In the genomic region with DNA sequence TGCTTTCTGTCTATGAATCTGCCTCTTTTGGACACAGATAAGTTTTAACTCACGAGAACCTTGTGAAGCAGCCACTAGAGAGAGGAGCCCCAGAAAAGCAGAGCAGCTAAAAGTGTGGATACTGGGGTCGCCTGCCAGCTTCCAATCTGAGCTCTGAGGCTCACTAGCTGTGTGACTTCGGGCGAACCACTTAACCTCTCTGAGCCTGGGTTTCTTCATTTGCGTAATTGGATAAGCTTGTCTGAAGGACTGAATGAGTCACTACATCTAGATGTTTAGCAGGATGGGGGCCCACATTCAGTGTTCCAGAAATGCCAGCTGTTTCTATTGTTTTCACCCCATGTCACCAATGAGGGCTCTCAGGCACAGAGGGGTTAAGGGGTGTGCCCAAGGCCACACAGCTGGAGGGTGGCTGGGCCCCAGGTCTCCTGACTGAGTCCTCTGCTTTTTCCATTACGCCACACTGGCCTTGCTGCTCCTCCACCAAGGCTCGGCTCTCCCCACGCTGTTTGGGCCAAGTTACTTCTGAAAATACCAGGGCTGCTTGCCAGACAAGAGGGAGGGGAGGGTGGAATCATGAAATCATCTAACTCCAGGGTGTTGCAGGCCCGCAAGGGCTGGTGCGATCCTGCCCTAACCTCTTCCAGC, we compare ENCODE assay signal across 1 cellular context.
TF ChIP-seq lines count a peak whose summit lies in the region.

No MANE protein-coding gene starts in this region.

TF ChIP-seq in GM23338, 12 proteins besides CTCF, POLR2A, EP300 and RAD21 (continued from another document):
- TF ChIP-seq, protein P1, sequence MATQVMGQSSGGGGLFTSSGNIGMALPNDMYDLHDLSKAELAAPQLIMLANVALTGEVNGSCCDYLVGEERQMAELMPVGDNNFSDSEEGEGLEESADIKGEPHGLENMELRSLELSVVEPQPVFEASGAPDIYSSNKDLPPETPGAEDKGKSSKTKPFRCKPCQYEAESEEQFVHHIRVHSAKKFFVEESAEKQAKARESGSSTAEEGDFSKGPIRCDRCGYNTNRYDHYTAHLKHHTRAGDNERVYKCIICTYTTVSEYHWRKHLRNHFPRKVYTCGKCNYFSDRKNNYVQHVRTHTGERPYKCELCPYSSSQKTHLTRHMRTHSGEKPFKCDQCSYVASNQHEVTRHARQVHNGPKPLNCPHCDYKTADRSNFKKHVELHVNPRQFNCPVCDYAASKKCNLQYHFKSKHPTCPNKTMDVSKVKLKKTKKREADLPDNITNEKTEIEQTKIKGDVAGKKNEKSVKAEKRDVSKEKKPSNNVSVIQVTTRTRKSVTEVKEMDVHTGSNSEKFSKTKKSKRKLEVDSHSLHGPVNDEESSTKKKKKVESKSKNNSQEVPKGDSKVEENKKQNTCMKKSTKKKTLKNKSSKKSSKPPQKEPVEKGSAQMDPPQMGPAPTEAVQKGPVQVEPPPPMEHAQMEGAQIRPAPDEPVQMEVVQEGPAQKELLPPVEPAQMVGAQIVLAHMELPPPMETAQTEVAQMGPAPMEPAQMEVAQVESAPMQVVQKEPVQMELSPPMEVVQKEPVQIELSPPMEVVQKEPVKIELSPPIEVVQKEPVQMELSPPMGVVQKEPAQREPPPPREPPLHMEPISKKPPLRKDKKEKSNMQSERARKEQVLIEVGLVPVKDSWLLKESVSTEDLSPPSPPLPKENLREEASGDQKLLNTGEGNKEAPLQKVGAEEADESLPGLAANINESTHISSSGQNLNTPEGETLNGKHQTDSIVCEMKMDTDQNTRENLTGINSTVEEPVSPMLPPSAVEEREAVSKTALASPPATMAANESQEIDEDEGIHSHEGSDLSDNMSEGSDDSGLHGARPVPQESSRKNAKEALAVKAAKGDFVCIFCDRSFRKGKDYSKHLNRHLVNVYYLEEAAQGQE (IDR thresholded peaks at IDR 0.05; ENCODE audit: unreplicated experiment) = no peak
